In the genomic region with DNA sequence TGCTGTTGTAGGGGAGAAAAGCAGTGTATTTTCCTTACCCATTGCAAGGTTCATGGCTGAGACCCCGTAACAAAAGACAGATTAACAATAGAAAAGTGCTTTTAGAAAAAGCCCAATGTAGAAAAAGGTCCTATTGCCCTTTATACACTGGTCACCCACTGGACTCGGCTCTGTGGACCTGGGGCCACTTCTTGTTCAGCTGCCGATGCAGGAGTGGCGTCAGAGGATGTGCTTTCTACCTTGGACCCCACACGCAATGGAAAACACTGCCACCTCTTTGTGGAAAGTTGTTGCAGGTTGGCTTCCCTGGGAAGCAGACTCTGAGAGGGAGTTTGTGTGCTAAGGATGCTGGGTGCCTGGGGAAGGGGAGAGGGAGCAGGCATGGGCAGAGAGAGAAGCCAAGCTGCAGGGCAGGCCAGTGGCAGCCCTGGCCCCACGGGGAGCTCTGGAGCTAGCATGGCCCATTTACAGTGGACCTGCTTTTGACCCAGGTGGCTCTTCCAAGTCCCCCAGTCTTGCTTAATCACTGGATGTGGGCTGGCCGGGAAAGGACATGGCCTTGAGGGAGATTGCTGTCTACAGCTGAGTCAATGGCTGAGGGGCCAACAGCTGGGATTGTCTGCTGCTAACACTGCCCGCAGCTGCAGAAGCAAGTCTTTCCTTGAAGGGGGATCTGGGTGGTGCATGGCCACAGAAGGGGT, we compare ENCODE assay signal across 16 cellular contexts.
"Had no signal": no experiment of that assay in that cellular context is flagged by ENCODE, and none has a peak within 500 bp of the region (broad histone marks: within the 10 kb centered on the region; RNA-seq: fewer than 3 reads in every experiment).

No MANE protein-coding gene starts in this region.

- H3K27ac Mint-ChIP-seq: activated CD4-positive, alpha-beta T cell treated with anti-CD3 and anti-CD28 coated beads, Interleukin-2, amount 10 ng/mL, durations not matched to agents 24 days and 14 days; activated CD8-positive, alpha-beta T cell treated with anti-CD3 and anti-CD28 coated beads for 36 hours; activated T-helper 17 cell treated with anti-CD3 and anti-CD28 coated beads, Interleukin-2, amount 50 U/mL, for 72 hours; immature natural killer cell; natural killer cell; T-helper 1 cell treated with Interleukin-12 subunit alpha and Interleukin-12 subunit beta and Interleukin-4 antibody, amounts not matched to agents 30 μg/mL and 1 μg/mL, for 36 hours had no signal

- H3K4me3 Mint-ChIP-seq: activated CD4-positive, alpha-beta T cell treated with anti-CD3 and anti-CD28 coated beads, Interleukin-2, amount 10 ng/mL, durations not matched to agents 24 days and 14 days; activated CD8-positive, alpha-beta T cell treated with anti-CD3 and anti-CD28 coated beads for 36 hours; activated T-helper 17 cell treated with anti-CD3 and anti-CD28 coated beads, Interleukin-2, amount 50 U/mL, for 72 hours; immature natural killer cell; natural killer cell; T-helper 1 cell treated with Interleukin-12 subunit alpha and Interleukin-12 subunit beta and Interleukin-4 antibody, amounts not matched to agents 30 μg/mL and 1 μg/mL, for 36 hours had no signal

- H3K4me1 Mint-ChIP-seq: activated T-helper 17 cell treated with anti-CD3 and anti-CD28 coated beads, Interleukin-2, amount 50 U/mL, for 72 hours had no signal

- H3K4me2 ChIP-seq: smooth muscle cell had no signal

- H3K27me3 Mint-ChIP-seq: activated CD4-positive, alpha-beta T cell treated with anti-CD3 and anti-CD28 coated beads, Interleukin-2, amount 10 ng/mL, durations not matched to agents 24 days and 14 days had no signal

- H3K36me3 ChIP-seq: ascending aorta, gastrocnemius medialis, neutrophil, thyroid gland had no signal

- H3K9me3 Mint-ChIP-seq: activated CD4-positive, alpha-beta T cell treated with anti-CD3 and anti-CD28 coated beads, Interleukin-2, amount 10 ng/mL, durations not matched to agents 24 days and 14 days; activated CD8-positive, alpha-beta T cell treated with anti-CD3 and anti-CD28 coated beads for 36 hours; activated T-helper 17 cell treated with anti-CD3 and anti-CD28 coated beads, Interleukin-2, amount 50 U/mL, for 72 hours; immature natural killer cell; natural killer cell; T-helper 1 cell treated with Interleukin-12 subunit alpha and Interleukin-12 subunit beta and Interleukin-4 antibody, amounts not matched to agents 30 μg/mL and 1 μg/mL, for 36 hours had no signal

- H3K27ac ChIP-seq: ascending aorta, gastrocnemius medialis, neutrophil, thyroid gland had no signal

- H3K4me3 ChIP-seq: ascending aorta, gastrocnemius medialis, smooth muscle cell, thyroid gland had no signal

- H3K36me3 Mint-ChIP-seq: immature natural killer cell, natural killer cell had no signal

- DNase-seq: activated CD4-positive, alpha-beta T cell treated with anti-CD3 and anti-CD28 coated beads, Interleukin-2, amount 10 ng/mL, durations not matched to agents 24 days and 14 days; activated CD8-positive, alpha-beta T cell treated with anti-CD3 and anti-CD28 coated beads for 36 hours; activated naive CD4-positive, alpha-beta T cell; activated T-cell treated with anti-CD3 and anti-CD28 coated beads, Interleukin-2, amount 50 U/mL, for 1 hour; cortex of kidney; gastrocnemius medialis; immature natural killer cell; natural killer cell; stimulated activated CD4-positive, alpha-beta T cell treated with anti-CD3 and anti-CD28 coated beads, Interleukin-4, amount 100 ng/mL, for 4 hours; stimulated activated naive CD4-positive, alpha-beta T cell; thyroid gland had no signal

- H3K27me3 ChIP-seq: ascending aorta, gastrocnemius medialis, thyroid gland had no signal

- H3K4me1 ChIP-seq: ascending aorta, gastrocnemius medialis, thyroid gland had no signal

- ATAC-seq: activated CD8-positive, alpha-beta T cell treated with anti-CD3 and anti-CD28 coated beads for 36 hours; activated T-helper 17 cell treated with anti-CD3 and anti-CD28 coated beads, Interleukin-2, amount 50 U/mL, for 72 hours; gastrocnemius medialis; natural killer cell had no signal

- H3K9me3 ChIP-seq: ascending aorta, gastrocnemius medialis, neutrophil, thyroid gland had no signal
